ENCODE assay signal across 33 cellular contexts in the genomic region with DNA sequence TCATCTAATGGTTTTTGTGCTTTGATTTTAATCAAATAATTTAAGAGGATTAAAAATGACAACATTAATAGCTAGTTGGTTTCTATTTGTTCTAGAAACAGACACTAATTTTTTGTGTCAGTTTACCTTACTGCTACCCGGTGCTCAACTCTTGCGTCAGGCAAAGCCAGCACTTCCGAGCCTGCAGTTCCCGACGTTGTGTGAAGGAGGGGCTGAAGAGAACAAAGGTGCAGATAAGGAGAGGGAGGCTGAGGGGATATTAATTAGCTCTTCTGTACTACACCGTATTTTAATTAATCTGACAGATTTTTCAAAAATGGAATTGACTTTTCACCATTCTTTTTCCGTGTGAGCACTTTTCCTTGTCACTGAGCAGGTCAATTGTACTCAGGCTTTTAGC.
"Had no signal": no experiment of that assay in that cellular context is flagged by ENCODE, and none has a peak within 500 bp of the region (broad histone marks: within the 10 kb centered on the region; RNA-seq: fewer than 3 reads in every experiment).

No MANE protein-coding gene starts in this region.

- H3K4me1 Mint-ChIP-seq: activated B cell treated with CpG ODN at 0.5 μM for 24 hours; activated naive CD4-positive, alpha-beta T cell treated with anti-CD3 and anti-CD28 coated beads, Interleukin-2, amount 10 ng/mL, durations not matched to agents 7 days and 5 days; activated naive CD8-positive, alpha-beta T cell treated with anti-CD3 and anti-CD28 coated beads, Interleukin-2, amount 50 U/mL, for 24 hours had no signal

- H3K27me3 Mint-ChIP-seq: activated B cell treated with CpG ODN at 0.5 μM for 24 hours; activated naive CD4-positive, alpha-beta T cell treated with anti-CD3 and anti-CD28 coated beads, Interleukin-2, amount 10 ng/mL, durations not matched to agents 7 days and 5 days; activated naive CD8-positive, alpha-beta T cell treated with anti-CD3 and anti-CD28 coated beads, Interleukin-2, amount 50 U/mL, for 24 hours had no signal

- ATAC-seq: activated naive CD8-positive, alpha-beta T cell treated with anti-CD3 and anti-CD28 coated beads, Interleukin-2, amount 50 U/mL, for 24 hours; activated T-cell treated with anti-CD3 and anti-CD28 coated beads, Interleukin-2, amount 50 U/mL, for 4 hours; PC-3 had no signal

- H3K9ac ChIP-seq: SK-N-SH had no signal

- H3K4me1 ChIP-seq: Peyer's patch, SJSA1 had no signal

- H3K36me3 Mint-ChIP-seq: activated CD4-positive, alpha-beta memory T cell treated with anti-CD3 and anti-CD28 coated beads for 36 hours; activated naive CD4-positive, alpha-beta T cell treated with anti-CD3 and anti-CD28 coated beads, Interleukin-2, amount 10 ng/mL, durations not matched to agents 7 days and 5 days; activated naive CD8-positive, alpha-beta T cell had no signal

- H3K27ac Mint-ChIP-seq: activated B cell treated with CpG ODN at 0.5 μM for 24 hours; activated CD4-positive, alpha-beta memory T cell treated with anti-CD3 and anti-CD28 coated beads for 36 hours; activated naive CD4-positive, alpha-beta T cell treated with anti-CD3 and anti-CD28 coated beads, Interleukin-2, amount 10 ng/mL, durations not matched to agents 7 days and 5 days; activated naive CD8-positive, alpha-beta T cell; activated naive CD8-positive, alpha-beta T cell treated with anti-CD3 and anti-CD28 coated beads, Interleukin-2, amount 50 U/mL, for 24 hours; brain; T-helper 1 cell treated with Interleukin-12 subunit alpha and Interleukin-12 subunit beta and Interleukin-4 antibody, amounts not matched to agents 30 μg/mL and 1 μg/mL, for 36 hours; T-helper 2 cell treated with Interferon-gamma antibody and Interleukin-4, amounts not matched to agents 5 μg/mL and 100 μg/mL, for 36 hours had no signal

- DNase-seq: activated B cell treated with CpG ODN at 0.5 μM for 24 hours; activated CD4-positive, alpha-beta memory T cell treated with anti-CD3 and anti-CD28 coated beads for 36 hours; activated CD4-positive, alpha-beta T cell treated with anti-CD3 and anti-CD28 coated beads for 4 hours; activated CD4-positive, alpha-beta T cell treated with anti-CD3 and anti-CD28 coated beads, Interleukin-2, amount 50 U/mL, for 1 hour; activated CD4-positive, CD25-positive, alpha-beta regulatory T cell treated with anti-CD3 and anti-CD28 coated beads, Interleukin-2, amount 50 U/mL, for 72 hours; activated CD8-positive, alpha-beta memory T cell treated with anti-CD3 and anti-CD28 coated beads, Interleukin-2, amount 50 U/mL, for 4 hours; activated effector memory CD4-positive, alpha-beta T cell treated with Interleukin-2 at 50 U/mL for 16 hours; activated naive CD4-positive, alpha-beta T cell treated with anti-CD3 and anti-CD28 coated beads, Interleukin-2, amount 10 ng/mL, durations not matched to agents 7 days and 5 days; activated naive CD8-positive, alpha-beta T cell treated with anti-CD3 and anti-CD28 coated beads, Interleukin-2, amount 50 U/mL, for 24 hours; activated T-cell treated with anti-CD3 and anti-CD28 coated beads for 4 hours; activated T-cell treated with anti-CD3 and anti-CD28 coated beads, Interleukin-2, amount 50 U/mL, for 4 hours; anterior cingulate cortex; caudate nucleus; NCI-H1092 treated with DMSO at 0.1 percent for 48 hours; NCI-H1417 treated with DMSO at 0.1 percent for 48 hours; NCI-H1930; NCI-H2081 treated with DMSO at 0.1 percent for 48 hours; NCI-H510A; NCI-H526; NCI-H748 treated with DMSO at 0.1 percent for 48 hours; NK-92 treated with Interleukin-12 subunit alpha and Interleukin-12 subunit beta, amount 100 ng/mL, for 24 hours; PC-3; Peyer's patch; RPMI8226; SHP77 treated with DMSO at 0.1 percent for 48 hours; SK-N-SH had no signal

- H3K27ac ChIP-seq: Peyer's patch, SJSA1 had no signal

- H3K4me2 ChIP-seq: SK-N-SH had no signal

- H3K27me3 ChIP-seq: Peyer's patch, SJSA1 had no signal

- H3K4me3 ChIP-seq: Peyer's patch, SJSA1 had no signal

- H3K9me3 ChIP-seq: Peyer's patch, SK-N-SH had no signal

- FAIRE-seq: bronchial epithelial cell, TTC549 had no signal

- H3K4me3 Mint-ChIP-seq: activated B cell treated with CpG ODN at 0.5 μM for 24 hours; activated CD4-positive, alpha-beta memory T cell treated with anti-CD3 and anti-CD28 coated beads for 36 hours; activated naive CD4-positive, alpha-beta T cell treated with anti-CD3 and anti-CD28 coated beads, Interleukin-2, amount 10 ng/mL, durations not matched to agents 7 days and 5 days; activated naive CD8-positive, alpha-beta T cell; activated naive CD8-positive, alpha-beta T cell treated with anti-CD3 and anti-CD28 coated beads, Interleukin-2, amount 50 U/mL, for 24 hours; activated T-cell treated with anti-CD3 and anti-CD28 coated beads, Interleukin-2, amount 50 U/mL, for 4 hours; brain; T-helper 1 cell treated with Interleukin-12 subunit alpha and Interleukin-12 subunit beta and Interleukin-4 antibody, amounts not matched to agents 30 μg/mL and 1 μg/mL, for 36 hours; T-helper 2 cell treated with Interferon-gamma antibody and Interleukin-4, amounts not matched to agents 5 μg/mL and 100 μg/mL, for 36 hours had no signal

- H3K36me3 ChIP-seq: Peyer's patch, SJSA1 had no signal

- H3K9me3 Mint-ChIP-seq: activated naive CD4-positive, alpha-beta T cell treated with anti-CD3 and anti-CD28 coated beads, Interleukin-2, amount 10 ng/mL, durations not matched to agents 7 days and 5 days; T-helper 1 cell treated with Interleukin-12 subunit alpha and Interleukin-12 subunit beta and Interleukin-4 antibody, amounts not matched to agents 30 μg/mL and 1 μg/mL, for 36 hours; T-helper 2 cell treated with Interferon-gamma antibody and Interleukin-4, amounts not matched to agents 5 μg/mL and 100 μg/mL, for 36 hours had no signal

- H3K9me2 ChIP-seq: SK-N-SH had no signal
